In genomic region chr9:80893190-80893589, GRCh38 we compare ENCODE assay signal across 3 cellular contexts.
TF ChIP-seq lines count a peak whose summit lies in the region.

No MANE protein-coding gene starts in this region.

TF ChIP-seq in A549, 52 proteins besides CTCF, POLR2A, EP300 and RAD21:
- TF ChIP-seq RFX5 (IDR thresholded peaks at IDR 0.05) (no peak), MAFK (IDR thresholded peaks at IDR 0.05; ENCODE audit: partially characterized antibody) (peak; percentile 92)
TF ChIP-seq in A549: peak in this region for 1.

TF ChIP-seq in IMR-90, 13 proteins besides CTCF, POLR2A, EP300 and RAD21:
- no peak for TF ChIP-seq ELK1 (IDR thresholded peaks at IDR 0.05; ENCODE audit: borderline replicate concordance, low read depth, low read length)
- no peak for TF ChIP-seq BHLHE40 (IDR thresholded peaks at IDR 0.05; ENCODE audit: low read depth, low read length)
- TF ChIP-seq MAFK (IDR thresholded peaks at IDR 0.05; ENCODE audit: low read depth, low read length) = peak; percentile 97
- no peak for TF ChIP-seq MXI1 (IDR thresholded peaks at IDR 0.05; ENCODE audit: borderline replicate concordance, low read depth, low read length)
- no peak for TF ChIP-seq SMC3 (IDR thresholded peaks at IDR 0.05; ENCODE audit: low read depth, low read length)

TF ChIP-seq in H1, 55 proteins besides CTCF, POLR2A, EP300 and RAD21:
- TF ChIP-seq BRCA1 (IDR thresholded peaks at IDR 0.05; ENCODE audit: low read depth, low read length) (no peak), ZNF274 (IDR thresholded peaks at IDR 0.05; ENCODE audit: borderline replicate concordance, extremely low read depth, low read length) (no peak), POU5F1 (IDR thresholded peaks at IDR 0.05; ENCODE audit: low read depth, low read length) (no peak), MAFK (IDR thresholded peaks at IDR 0.05; ENCODE audit: low read depth, low read length) (peak; percentile 53; the same call in 1 of the 2 replicates), SUZ12 (IDR thresholded peaks at IDR 0.05; ENCODE audit: low read length) (no peak), CBX5 (IDR thresholded peaks at IDR 0.05; ENCODE audit: low read depth, low read length) (no peak), PHF8 (conservative IDR thresholded peaks at IDR 0.05; ENCODE audit: low read depth, low read length) (no peak), GABPA (IDR thresholded peaks at IDR 0.05; ENCODE audit: borderline replicate concordance, insufficient read depth, low read length) (no peak)
